ENCODE assay signal across 8 cellular contexts in genomic region chr1:26363549-26364448, GRCh38. TPM values are rescaled to one million over a fixed set of nuclear protein-coding genes. Genes with fewer than 3 reads are reported as not detected.
DNase-seq lines count a peak whose midpoint lies in the region; ATAC-seq and TF ChIP-seq lines count a peak whose summit lies in the region.

No MANE protein-coding gene starts in this region.

- H3K4me3 ChIP-seq in GM23338 = no peak overlapping the region

- H3K4me1 Mint-ChIP-seq in GM23338 = peaks cover 30% of the 10 kb centered on the region
- H3K4me1 Mint-ChIP-seq in activated CD4-positive, alpha-beta memory T cell treated with anti-CD3 and anti-CD28 coated beads for 36 hours (ENCODE audit: low read depth) = peaks cover 41% of the 10 kb centered on the region

- no peak overlapping the region for H3K27ac Mint-ChIP-seq in GM23338
- H3K27ac Mint-ChIP-seq in activated CD4-positive, alpha-beta memory T cell treated with anti-CD3 and anti-CD28 coated beads for 36 hours = peak overlapping the region; percentile 58

- H3K4me1 ChIP-seq in GM23338 (ENCODE audit: insufficient read depth) = peaks cover 10% of the 10 kb centered on the region

- no peaks in the 10 kb centered on the region for H3K9me3 Mint-ChIP-seq in GM23338
- no peaks in the 10 kb centered on the region for H3K9me3 Mint-ChIP-seq in activated CD4-positive, alpha-beta memory T cell treated with anti-CD3 and anti-CD28 coated beads for 36 hours

- peak overlapping the region; percentile 69; the same call in 1 of the 2 replicates for H2AFZ ChIP-seq in GM23338

- no peak overlapping the region for H3K27ac ChIP-seq in GM23338 (ENCODE audit: low read depth)

- no peak overlapping the region; the same call in 2 of the 3 replicates for H3K4me3 Mint-ChIP-seq in GM23338
- peak overlapping the region; percentile 8 for H3K4me3 Mint-ChIP-seq in activated CD4-positive, alpha-beta memory T cell treated with anti-CD3 and anti-CD28 coated beads for 36 hours

- H3K79me2 ChIP-seq in GM23338 (replicated peaks; ENCODE audit: insufficient read depth) = no peaks in the 10 kb centered on the region

- no peaks in the 10 kb centered on the region for H4K20me1 ChIP-seq in GM23338 (replicated peaks; ENCODE audit: insufficient read depth)

- no peak overlapping the region for H3K4me2 ChIP-seq in GM23338

- DNase-seq in AG20443 (ENCODE audit: low spot score) (peak; percentile 85), GM23338 (ENCODE audit: low spot score) (peak; percentile 94), NCI-H748 (lab: John Stamatoyannopoulos, UW; ENCODE audit: unreplicated experiment) (peak; percentile 69), ecto neural progenitor cell (ENCODE audit: low spot score) (peak; percentile 90), lung microvascular endothelial cell (ENCODE audit: low read depth in 2 of 2) (peak; percentile 68 to 77)
- DNase-seq in activated CD4-positive, alpha-beta memory T cell treated with anti-CD3 and anti-CD28 coated beads for 36 hours = peak; percentile 91
- peak; percentile 67 to 78 for DNase-seq in stimulated activated CD8-positive, alpha-beta memory T cell treated with anti-CD3 and anti-CD28 coated beads, Interleukin-15, amount 100 ng/mL, for 48 hours (ENCODE audit: low read depth in 2 of 2)

- peak; percentile 96 to 98 for TF ChIP-seq CTCF in GM23338 (conservative IDR thresholded peaks at IDR 0.05; ENCODE audit: low read depth in 2 of 2)

- H3K27me3 Mint-ChIP-seq in GM23338 (ENCODE audit: insufficient read depth, low read depth, poor library complexity) = peaks cover 30% of the 10 kb centered on the region
- peaks cover 7% of the 10 kb centered on the region for H3K27me3 Mint-ChIP-seq in activated CD4-positive, alpha-beta memory T cell treated with anti-CD3 and anti-CD28 coated beads for 36 hours

- POLR2A ChIA-PET in activated CD4-positive, alpha-beta memory T cell treated with anti-CD3 and anti-CD28 coated beads for 36 hours (lab: Charles Lee) = interaction anchor here (0.9 to 1.4 kb wide), 2 partner anchors 15 to 53 kb away, joined by 3 read pairs; no protein-coding TSS in a partner anchor

- no peaks in the 10 kb centered on the region for H3K9me2 ChIP-seq in GM23338 (ENCODE audit: insufficient read depth)

- intact Hi-C loops in activated CD4-positive, alpha-beta memory T cell treated with anti-CD3 and anti-CD28 coated beads for 36 hours (cut with micrococcal nuclease) = loop anchor here (2.0 to 5.0 kb wide), 4 partner anchors 34 to 87 kb away; no protein-coding TSS in a partner anchor

- H3K36me3 Mint-ChIP-seq in GM23338 (ENCODE audit: low read depth) = no peaks in the 10 kb centered on the region
- no peaks in the 10 kb centered on the region for H3K36me3 Mint-ChIP-seq in activated CD4-positive, alpha-beta memory T cell treated with anti-CD3 and anti-CD28 coated beads for 36 hours

- CTCF ChIA-PET in activated CD4-positive, alpha-beta memory T cell treated with anti-CD3 and anti-CD28 coated beads for 36 hours (lab: Charles Lee) = interaction anchor here (0.6 to 6.5 kb wide), 37 partner anchors 9 to 328 kb away, joined by 3 to 54 read pairs (median 5); partner anchors contain the start of genes CD52, CEP85, CRYBG2 and DHDDS

- H3K27me3 ChIP-seq in GM23338 (ENCODE audit: insufficient read depth) = peaks cover 41% of the 10 kb centered on the region

- ATAC-seq in GM23338 (peak; percentile 53), GM21447 (IDR thresholded peaks at IDR 0.05; ENCODE audit: unreplicated experiment) (no peak)

- peaks cover 16% of the 10 kb centered on the region; the same call in 1 of the 2 replicates for H3F3A ChIP-seq in GM23338 (replicated peaks; ENCODE audit: low read depth)

- H3K36me3 ChIP-seq in GM23338 (ENCODE audit: insufficient read depth) = no peaks in the 10 kb centered on the region

TF ChIP-seq in GM23338, 12 proteins besides CTCF, POLR2A, EP300 and RAD21 (continues in another document):
- TF ChIP-seq ZNF114 (CRISPR knock-in tag; IDR thresholded peaks at IDR 0.05) (no peak), EZH2phosphoT487 (IDR thresholded peaks at IDR 0.05; ENCODE audit: unreplicated experiment) (no peak), STAT1 (IDR thresholded peaks at IDR 0.05; ENCODE audit: unreplicated experiment) (no peak), EZH2 (IDR thresholded peaks at IDR 0.05; ENCODE audit: low read depth, unreplicated experiment) (no peak), ZNF331 (CRISPR knock-in tag; IDR thresholded peaks at IDR 0.05; ENCODE audit: low read depth) (no peak), CREB1 (CRISPR knock-in tag; IDR thresholded peaks at IDR 0.05; ENCODE audit: low read depth) (no peak), POLR2AphosphoS5 (IDR thresholded peaks at IDR 0.05; ENCODE audit: low read depth) (no peak), JUNB (IDR thresholded peaks at IDR 0.05; ENCODE audit: unreplicated experiment) (no peak), NANOG (IDR thresholded peaks at IDR 0.05; ENCODE audit: borderline replicate concordance) (no peak)
- TF ChIP-seq, protein P1, sequence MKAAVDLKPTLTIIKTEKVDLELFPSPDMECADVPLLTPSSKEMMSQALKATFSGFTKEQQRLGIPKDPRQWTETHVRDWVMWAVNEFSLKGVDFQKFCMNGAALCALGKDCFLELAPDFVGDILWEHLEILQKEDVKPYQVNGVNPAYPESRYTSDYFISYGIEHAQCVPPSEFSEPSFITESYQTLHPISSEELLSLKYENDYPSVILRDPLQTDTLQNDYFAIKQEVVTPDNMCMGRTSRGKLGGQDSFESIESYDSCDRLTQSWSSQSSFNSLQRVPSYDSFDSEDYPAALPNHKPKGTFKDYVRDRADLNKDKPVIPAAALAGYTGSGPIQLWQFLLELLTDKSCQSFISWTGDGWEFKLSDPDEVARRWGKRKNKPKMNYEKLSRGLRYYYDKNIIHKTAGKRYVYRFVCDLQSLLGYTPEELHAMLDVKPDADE (IDR thresholded peaks at IDR 0.05) = no peak
- TF ChIP-seq, protein P2, sequence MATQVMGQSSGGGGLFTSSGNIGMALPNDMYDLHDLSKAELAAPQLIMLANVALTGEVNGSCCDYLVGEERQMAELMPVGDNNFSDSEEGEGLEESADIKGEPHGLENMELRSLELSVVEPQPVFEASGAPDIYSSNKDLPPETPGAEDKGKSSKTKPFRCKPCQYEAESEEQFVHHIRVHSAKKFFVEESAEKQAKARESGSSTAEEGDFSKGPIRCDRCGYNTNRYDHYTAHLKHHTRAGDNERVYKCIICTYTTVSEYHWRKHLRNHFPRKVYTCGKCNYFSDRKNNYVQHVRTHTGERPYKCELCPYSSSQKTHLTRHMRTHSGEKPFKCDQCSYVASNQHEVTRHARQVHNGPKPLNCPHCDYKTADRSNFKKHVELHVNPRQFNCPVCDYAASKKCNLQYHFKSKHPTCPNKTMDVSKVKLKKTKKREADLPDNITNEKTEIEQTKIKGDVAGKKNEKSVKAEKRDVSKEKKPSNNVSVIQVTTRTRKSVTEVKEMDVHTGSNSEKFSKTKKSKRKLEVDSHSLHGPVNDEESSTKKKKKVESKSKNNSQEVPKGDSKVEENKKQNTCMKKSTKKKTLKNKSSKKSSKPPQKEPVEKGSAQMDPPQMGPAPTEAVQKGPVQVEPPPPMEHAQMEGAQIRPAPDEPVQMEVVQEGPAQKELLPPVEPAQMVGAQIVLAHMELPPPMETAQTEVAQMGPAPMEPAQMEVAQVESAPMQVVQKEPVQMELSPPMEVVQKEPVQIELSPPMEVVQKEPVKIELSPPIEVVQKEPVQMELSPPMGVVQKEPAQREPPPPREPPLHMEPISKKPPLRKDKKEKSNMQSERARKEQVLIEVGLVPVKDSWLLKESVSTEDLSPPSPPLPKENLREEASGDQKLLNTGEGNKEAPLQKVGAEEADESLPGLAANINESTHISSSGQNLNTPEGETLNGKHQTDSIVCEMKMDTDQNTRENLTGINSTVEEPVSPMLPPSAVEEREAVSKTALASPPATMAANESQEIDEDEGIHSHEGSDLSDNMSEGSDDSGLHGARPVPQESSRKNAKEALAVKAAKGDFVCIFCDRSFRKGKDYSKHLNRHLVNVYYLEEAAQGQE (IDR thresholded peaks at IDR 0.05; ENCODE audit: unreplicated experiment) = no peak

RNA-seq across cellular contexts. Expression of gene ZNF683, which starts 8.8 kb away (rescaled TPM):
- total RNA-seq in GM23338 (2014; rRNA removed; shearing (Covaris generic)) = not detected in 2 replicates
- polyA plus RNA-seq in GM23338 (2016; fragmentation: Nextera tagmentation; extraction: Ambion mirVana) = not detected in 2 replicates
- total RNA-seq in activated CD4-positive, alpha-beta memory T cell treated with anti-CD3 and anti-CD28 coated beads for 36 hours = not detected
- not detected in 2 replicates for total RNA-seq in lung microvascular endothelial cell

RNA-seq across cellular contexts. Expression of gene CRYBG2, which starts 9.9 kb away (rescaled TPM):
- total RNA-seq in GM23338 (2014; rRNA removed; shearing (Covaris generic)) = 10.0 and 18.4 TPM in 2 replicates
- 17.6 and 19.4 TPM in 2 replicates for polyA plus RNA-seq in GM23338 (2016; fragmentation: Nextera tagmentation; extraction: Ambion mirVana)
- total RNA-seq in activated CD4-positive, alpha-beta memory T cell treated with anti-CD3 and anti-CD28 coated beads for 36 hours = 1 to 10 TPM; 1.3 to 1.6 TPM
- 0.44 TPM in 1 of 2 replicates, not detected in the other for total RNA-seq in lung microvascular endothelial cell

RNA-seq across cellular contexts. Expression of gene CD52, which starts 46.0 kb away (rescaled TPM):
- not detected in 2 replicates for total RNA-seq in GM23338 (2014; rRNA removed; shearing (Covaris generic))
- 7.3 and 9.6 TPM in 2 replicates for polyA plus RNA-seq in GM23338 (2016; fragmentation: Nextera tagmentation; extraction: Ambion mirVana)
- total RNA-seq in activated CD4-positive, alpha-beta memory T cell treated with anti-CD3 and anti-CD28 coated beads for 36 hours = 100 to 1,000 TPM; 261 to 291 TPM
- total RNA-seq in lung microvascular endothelial cell = not detected in 2 replicates

RNA-seq across cellular contexts. Expression of gene LIN28A, which starts 46.8 kb away (rescaled TPM):
- total RNA-seq in GM23338 (2014; rRNA removed; shearing (Covaris generic)) = 1,538 and 1,571 TPM in 2 replicates
- polyA plus RNA-seq in GM23338 (2016; fragmentation: Nextera tagmentation; extraction: Ambion mirVana) = 604 and 648 TPM in 2 replicates
- not detected for total RNA-seq in activated CD4-positive, alpha-beta memory T cell treated with anti-CD3 and anti-CD28 coated beads for 36 hours
- total RNA-seq in lung microvascular endothelial cell = not detected in 2 replicates

RNA-seq across cellular contexts. Expression of gene UBXN11, which starts 57.4 kb away (rescaled TPM):
- total RNA-seq in GM23338 (2014; rRNA removed; shearing (Covaris generic)) = 8.0 and 9.4 TPM in 2 replicates
- polyA plus RNA-seq in GM23338 (2016; fragmentation: Nextera tagmentation; extraction: Ambion mirVana) = 7.3 and 8.3 TPM in 2 replicates
- total RNA-seq in activated CD4-positive, alpha-beta memory T cell treated with anti-CD3 and anti-CD28 coated beads for 36 hours = 10 to 100 TPM; 24.5 to 26.1 TPM
- 0.87 and 1.2 TPM in 2 replicates for total RNA-seq in lung microvascular endothelial cell

Comparison
In these comparisons a context has a peak if more than half of its experiments do, and no peak if none do; other contexts are left out.
1. RNA of gene CD52, which starts 46.0 kb away (total RNA-seq): 261 to 291 TPM in activated CD4-positive, alpha-beta memory T cell treated with anti-CD3 and anti-CD28 coated beads for 36 hours; not detected in GM23338 and not detected in lung microvascular endothelial cell; every median in the first group is over 100 times any median in the second.
2. Peak in every context shown above with its lines, with median percentiles within 50 percentile points of each other: DNase-seq.